ENCODE assay signal across 8 cellular contexts in genomic region chr1:209576798-209577197, GRCh38.
A peak's percentile ranks its signal among the peaks of the same experiment; 100 is the strongest.
DNase-seq lines count a peak whose midpoint lies in the region; ATAC-seq and TF ChIP-seq lines count a peak whose summit lies in the region.

No MANE protein-coding gene starts in this region.

- H3K27ac ChIP-seq in iPS DF 6.9 (ENCODE audit: low read length), result no peak overlapping the region

- peak; percentile 97 for TF ChIP-seq CTCF in GM12864 (IDR thresholded peaks at IDR 0.05; ENCODE audit: low read depth, low read length, missing control alignments)
- peak; percentile 99 for TF ChIP-seq CTCF in astrocyte of the spinal cord (IDR thresholded peaks at IDR 0.05; ENCODE audit: low read depth, low read length)

- no peaks in the 10 kb centered on the region for H3K27me3 ChIP-seq in iPS DF 6.9 (ENCODE audit: control insufficient read depth, insufficient read depth, low read length)

- peak; percentile 82 for ATAC-seq in HG02610 (IDR thresholded peaks at IDR 0.05; ENCODE audit: unreplicated experiment)

- in situ Hi-C loops in astrocyte of the spinal cord (cut with HindIII; ENCODE audit: low sequenced_read_pairs), result no loop called here

- H3K4me3 ChIP-seq in GM12864 (ENCODE audit: low read depth, low read length) (no peak overlapping the region), astrocyte of the spinal cord (ENCODE audit: low read depth, low read length) (no peak overlapping the region), iPS DF 6.9 (ENCODE audit: low read length) (no peak overlapping the region)

- no CpG with 5 or more reads among the region's 6 CpGs for WGBS in iPS DF 6.9 (ENCODE audit: insufficient coverage, insufficient read length)

- H3K4me1 ChIP-seq in iPS DF 6.9 (ENCODE audit: control insufficient read depth, insufficient read depth, low read length), result peaks cover 1% of the 10 kb centered on the region; the same call in 1 of the 2 replicates

- no peaks in the 10 kb centered on the region for H3K9me3 ChIP-seq in iPS DF 6.9 (ENCODE audit: control insufficient read depth, insufficient read depth, low read length)

- no peak for DNase-seq in GM12864 (ENCODE audit: low read depth)
- peak; percentile 11 for DNase-seq in NCI-H1436 treated with DMSO at 0.1 percent for 48 hours (lab: John Stamatoyannopoulos, UW)
- DNase-seq in T1000 (lab: John Stamatoyannopoulos, UW), result peak; percentile 78
- DNase-seq in astrocyte of the spinal cord (ENCODE audit: low read depth, low spot score), result peak; percentile 62
- peak; percentile 52 for DNase-seq in iPS DF 6.9 (ENCODE audit: low read depth, low spot score)
- DNase-seq in stimulated activated CD4-positive, alpha-beta T cell treated with anti-CD3 and anti-CD28 coated beads, Interleukin-15, amount 100 ng/mL, for 1 hour (ENCODE audit: low read depth in 1 of 2, low spot score in 1 of 2), result peak; percentile 31 to 48
- DNase-seq in KG1 (lab: John Stamatoyannopoulos, UW), result no peak

- no peaks in the 10 kb centered on the region for H3K36me3 ChIP-seq in iPS DF 6.9 (ENCODE audit: control insufficient read depth, insufficient read depth, low read length)

Comparison
In these comparisons a context has a peak if more than half of its experiments do, and no peak if none do; other contexts are left out.
1. DNase-seq: peak in NCI-H1436 treated with DMSO at 0.1 percent for 48 hours (single experiment), T1000 (single experiment), astrocyte of the spinal cord (single experiment), iPS DF 6.9 (single experiment) and stimulated activated CD4-positive, alpha-beta T cell treated with anti-CD3 and anti-CD28 coated beads, Interleukin-15, amount 100 ng/mL, for 1 hour (2 of 2); none in GM12864 (single experiment) and KG1 (single experiment).